Comparison of ENCODE assay signal across 26 cellular contexts in the genomic region with DNA sequence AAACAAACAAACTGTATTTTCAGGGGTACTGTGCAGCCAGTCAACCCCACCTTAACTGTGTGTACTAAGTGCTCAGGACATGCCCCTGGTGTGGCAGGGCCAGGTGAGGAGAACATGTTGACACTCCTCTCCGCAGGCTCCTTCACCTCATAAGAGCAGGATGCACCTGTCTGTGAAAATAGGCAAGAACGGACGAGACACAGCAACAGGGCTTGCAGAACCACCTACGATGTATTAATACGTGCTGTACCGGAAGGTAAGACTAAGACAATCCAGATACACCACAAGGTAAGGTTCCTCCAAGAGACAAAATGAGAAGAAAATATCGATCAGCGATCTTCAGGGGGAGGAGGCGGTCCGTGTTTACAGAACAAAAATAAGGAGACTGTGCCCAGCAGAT.
DNase-seq lines count a peak whose midpoint lies in the region; ATAC-seq lines count a peak whose summit lies in the region.
"Had no signal": no experiment of that assay in that cellular context is flagged by ENCODE, and none has a peak within 500 bp of the region (broad histone marks: within the 10 kb centered on the region; RNA-seq: fewer than 3 reads in every experiment).

No MANE protein-coding gene starts in this region.

- ATAC-seq in HG03342 (IDR thresholded peaks at IDR 0.05; ENCODE audit: unreplicated experiment): no peak
- ATAC-seq: activated CD4-positive, CD25-positive, alpha-beta regulatory T cell treated with anti-CD3 and anti-CD28 coated beads, Interleukin-2, amount 50 U/mL, for 24 hours; HCT116; heart left ventricle; K562; left lung; stimulated activated memory B cell treated with anti-CD40 and anti-IgM and Interleukin-4, amounts not matched to agents 10 μg/mL and 1 μg/mL and 100 μg/mL, for 72 hours had no signal

- peaks cover 40 to 82% of the 10 kb centered on the region in 2 donors for H3K36me3 Mint-ChIP-seq in CD4-positive, alpha-beta memory T cell

- H3K4me1 Mint-ChIP-seq in CD4-positive, alpha-beta memory T cell: peaks cover 0 to 6% (median 0%) of the 10 kb centered on the region in 4 donors
- H3K4me1 Mint-ChIP-seq: activated CD4-positive, alpha-beta memory T cell treated with anti-CD3 and anti-CD28 coated beads, Interleukin-2, amount 10 ng/mL, durations not matched to agents 7 days and 5 days; activated naive CD4-positive, alpha-beta T cell treated with anti-CD3 and anti-CD28 coated beads, Interleukin-2, amount 10 ng/mL, durations not matched to agents 7 days and 5 days; stimulated activated memory B cell treated with anti-CD40 and anti-IgM and Interleukin-4, amounts not matched to agents 10 μg/mL and 1 μg/mL and 100 μg/mL, for 72 hours had no signal

- no peak overlapping the region for H3K27ac ChIP-seq in CD4-positive, alpha-beta memory T cell (ENCODE audit: low read depth, low read length)
- H3K27ac ChIP-seq: heart left ventricle, left lung, thoracic aorta had no signal

- no peaks in the 10 kb centered on the region for H3K9me3 ChIP-seq in CD4-positive, alpha-beta memory T cell (ENCODE audit: control insufficient read depth in 1 of 2, low read length in 2 of 2)
- H3K9me3 ChIP-seq: heart left ventricle, left lung, MG63, thoracic aorta had no signal

- no peaks in the 10 kb centered on the region for H3K4me1 ChIP-seq in CD4-positive, alpha-beta memory T cell (ENCODE audit: insufficient read depth, low read length)
- H3K4me1 ChIP-seq: left lung had no signal

- intact Hi-C loops in CD4-positive, alpha-beta memory T cell (cut with micrococcal nuclease): no loop called here

- no peaks in the 10 kb centered on the region for H3K27me3 Mint-ChIP-seq in CD4-positive, alpha-beta memory T cell
- H3K27me3 Mint-ChIP-seq: activated CD4-positive, alpha-beta memory T cell treated with anti-CD3 and anti-CD28 coated beads, Interleukin-2, amount 10 ng/mL, durations not matched to agents 7 days and 5 days; activated naive CD4-positive, alpha-beta T cell treated with anti-CD3 and anti-CD28 coated beads, Interleukin-2, amount 10 ng/mL, durations not matched to agents 7 days and 5 days; dendritic cell treated with granulocyte-macrophage colony-stimulating factor and Interleukin-4, amounts not matched to agents 40 ng/mL and 50 ng/mL, for 4 days; stimulated activated memory B cell treated with anti-CD40 and anti-IgM and Interleukin-4, amounts not matched to agents 10 μg/mL and 1 μg/mL and 100 μg/mL, for 72 hours had no signal

- POLR2A ChIA-PET in CD4-positive, alpha-beta memory T cell (lab: Charles Lee; ENCODE audit: partially characterized antibody): no interaction called here

- H3K27ac Mint-ChIP-seq in CD4-positive, alpha-beta memory T cell: no peak overlapping the region
- H3K27ac Mint-ChIP-seq: activated CD4-positive, alpha-beta memory T cell treated with anti-CD3 and anti-CD28 coated beads, Interleukin-2, amount 10 ng/mL, durations not matched to agents 7 days and 5 days; activated naive CD4-positive, alpha-beta T cell treated with anti-CD3 and anti-CD28 coated beads, Interleukin-2, amount 10 ng/mL, durations not matched to agents 7 days and 5 days; dendritic cell treated with granulocyte-macrophage colony-stimulating factor and Interleukin-4, amounts not matched to agents 40 ng/mL and 50 ng/mL, for 4 days; nephron; stimulated activated memory B cell treated with anti-CD40 and anti-IgM and Interleukin-4, amounts not matched to agents 10 μg/mL and 1 μg/mL and 100 μg/mL, for 72 hours had no signal

- no peak overlapping the region for H3K4me3 Mint-ChIP-seq in CD4-positive, alpha-beta memory T cell
- H3K4me3 Mint-ChIP-seq: activated CD4-positive, alpha-beta memory T cell treated with anti-CD3 and anti-CD28 coated beads, Interleukin-2, amount 10 ng/mL, durations not matched to agents 7 days and 5 days; activated naive CD4-positive, alpha-beta T cell treated with anti-CD3 and anti-CD28 coated beads, Interleukin-2, amount 10 ng/mL, durations not matched to agents 7 days and 5 days; CD14-positive monocyte; dendritic cell treated with granulocyte-macrophage colony-stimulating factor and Interleukin-4, amounts not matched to agents 40 ng/mL and 50 ng/mL, for 4 days; nephron; stimulated activated memory B cell treated with anti-CD40 and anti-IgM and Interleukin-4, amounts not matched to agents 10 μg/mL and 1 μg/mL and 100 μg/mL, for 72 hours had no signal

- CTCF ChIA-PET in CD4-positive, alpha-beta memory T cell (lab: Charles Lee; ENCODE audit: partially characterized antibody): no interaction called here

- H3K4me3 ChIP-seq in CD4-positive, alpha-beta memory T cell (ENCODE audit: low read length in 2 of 2): no peak overlapping the region
- H3K4me3 ChIP-seq: heart left ventricle, K562, left lung, MG63, thoracic aorta had no signal

- DNase-seq in DMS153 treated with DMSO at 0.1 percent for 48 hours (lab: John Stamatoyannopoulos, UW; ENCODE audit: unreplicated experiment): peak; percentile 23
- peak; percentile 58 to 88 (median 66) for DNase-seq in NCI-H1417 (lab: John Stamatoyannopoulos, UW)
- peak; percentile 93 for DNase-seq in NCI-H510A treated with DMSO at 0.1 percent for 48 hours (lab: John Stamatoyannopoulos, UW)
- DNase-seq in islet precursor cell: peak; percentile 19
- no peak for DNase-seq in CD4-positive, alpha-beta memory T cell
- DNase-seq in activated naive CD4-positive, alpha-beta T cell (lab: John Stamatoyannopoulos, UW): no peak
- no peak for DNase-seq in stimulated activated CD4-positive, alpha-beta T cell treated with anti-CD3 and anti-CD28 coated beads, Interleukin-2, amount 100 ng/mL, for 48 hours
- DNase-seq: activated CD4-positive, alpha-beta memory T cell treated with anti-CD3 and anti-CD28 coated beads, Interleukin-2, amount 10 ng/mL, durations not matched to agents 7 days and 5 days; activated naive CD4-positive, alpha-beta T cell treated with anti-CD3 and anti-CD28 coated beads, Interleukin-2, amount 10 ng/mL, durations not matched to agents 7 days and 5 days; amygdala; left lung; MG63; NCI-H1930; NCI-H526 treated with DMSO at 0.1 percent for 48 hours; SHP77 treated with DMSO at 0.1 percent for 48 hours; SW 1271 had no signal

- no peaks in the 10 kb centered on the region for H3K9me3 Mint-ChIP-seq in CD4-positive, alpha-beta memory T cell
- H3K9me3 Mint-ChIP-seq: activated CD4-positive, alpha-beta memory T cell treated with anti-CD3 and anti-CD28 coated beads, Interleukin-2, amount 10 ng/mL, durations not matched to agents 7 days and 5 days; activated naive CD4-positive, alpha-beta T cell treated with anti-CD3 and anti-CD28 coated beads, Interleukin-2, amount 10 ng/mL, durations not matched to agents 7 days and 5 days; CD14-positive monocyte; dendritic cell treated with granulocyte-macrophage colony-stimulating factor and Interleukin-4, amounts not matched to agents 40 ng/mL and 50 ng/mL, for 4 days; nephron; stimulated activated memory B cell treated with anti-CD40 and anti-IgM and Interleukin-4, amounts not matched to agents 10 μg/mL and 1 μg/mL and 100 μg/mL, for 72 hours had no signal

- H3K27me3 ChIP-seq in CD4-positive, alpha-beta memory T cell (ENCODE audit: insufficient read depth, low read length): no peaks in the 10 kb centered on the region
- H3K27me3 ChIP-seq: heart left ventricle, left lung, MG63 had no signal

- H3K36me3 ChIP-seq in CD4-positive, alpha-beta memory T cell (ENCODE audit: insufficient read depth, low read length): peaks cover 67% of the 10 kb centered on the region

Comparison
In these comparisons a context has a peak if more than half of its experiments do, and no peak if none do; other contexts are left out.
1. DNase-seq: peak in DMS153 treated with DMSO at 0.1 percent for 48 hours (single experiment), NCI-H1417 (3 of 3), NCI-H510A treated with DMSO at 0.1 percent for 48 hours (single experiment) and islet precursor cell (single experiment); none in CD4-positive, alpha-beta memory T cell (0 of 5), activated naive CD4-positive, alpha-beta T cell (0 of 4) and stimulated activated CD4-positive, alpha-beta T cell treated with anti-CD3 and anti-CD28 coated beads, Interleukin-2, amount 100 ng/mL, for 48 hours (0 of 2).